Comparison of ENCODE assay signal across 1 cellular context in genomic region chr4:172975651-172976229, GRCh38.
TF ChIP-seq lines count a peak whose summit lies in the region.

No MANE protein-coding gene starts in this region.

TF ChIP-seq in HCT116, 20 proteins besides CTCF, POLR2A, EP300 and RAD21 (continued from another document):
- TF ChIP-seq ZBTB33 (IDR thresholded peaks at IDR 0.05; ENCODE audit: extremely low read depth, insufficient replicate concordance, low read length) (no peak), REST (IDR thresholded peaks at IDR 0.05; ENCODE audit: low read depth) (no peak), SP1 (IDR thresholded peaks at IDR 0.05; ENCODE audit: low read depth) (no peak), ATF3 (IDR thresholded peaks at IDR 0.05) (no peak), YY1 (IDR thresholded peaks at IDR 0.05; ENCODE audit: extremely low read depth, insufficient replicate concordance, low read depth, low read length) (no peak), ELF1 (IDR thresholded peaks at IDR 0.05; ENCODE audit: borderline replicate concordance, low read depth) (no peak), POLR2AphosphoS5 (IDR thresholded peaks at IDR 0.05; ENCODE audit: low read depth, low read length) (no peak)
